Comparison of ENCODE assay signal across 8 cellular contexts in the genomic region with DNA sequence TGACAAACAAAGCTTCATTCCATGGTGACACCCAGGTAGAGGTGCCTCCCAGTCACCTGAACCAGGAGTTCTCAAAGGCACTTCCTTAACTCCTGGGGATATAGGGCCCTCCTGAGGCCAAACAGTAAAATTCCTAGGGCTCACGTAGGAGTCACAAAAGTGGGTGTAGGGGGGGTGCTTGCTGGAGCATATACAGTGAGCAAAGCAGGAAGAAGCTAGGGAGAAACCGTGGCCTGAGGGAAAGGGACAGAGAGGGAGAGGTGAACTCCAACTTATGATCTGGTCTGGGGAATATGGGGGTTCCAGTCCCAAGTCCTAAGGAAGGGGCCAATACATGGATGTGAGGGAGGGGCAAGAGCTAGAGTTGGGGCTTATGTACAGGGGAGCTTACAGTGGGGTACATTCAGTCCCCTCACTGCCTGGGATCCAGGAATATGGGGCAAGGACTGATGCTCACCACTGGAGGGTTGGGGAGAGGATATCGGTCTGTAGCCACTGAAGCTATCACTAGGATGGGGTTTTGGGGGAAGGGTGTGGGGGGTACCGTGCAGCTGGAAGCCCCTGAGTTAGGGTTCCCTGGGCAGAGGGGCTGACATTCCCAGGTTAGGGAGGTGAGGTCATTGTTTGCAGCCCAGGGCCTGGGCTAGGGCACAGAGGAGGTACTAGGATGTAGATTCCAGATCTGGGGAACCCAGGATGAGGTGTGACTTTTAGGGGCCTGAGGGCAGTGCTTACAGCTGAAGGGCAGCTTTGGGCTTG. TPM values are rescaled to one million over a fixed set of nuclear protein-coding genes. Genes with fewer than 3 reads are reported as not detected.
DNase-seq lines count a peak whose midpoint lies in the region; ATAC-seq and TF ChIP-seq lines count a peak whose summit lies in the region.

No MANE protein-coding gene starts in this region.

- no peaks in the 10 kb centered on the region for H3K9me2 ChIP-seq in PC-3 (replicated peaks; ENCODE audit: low read length)

- peak; percentile 2 for ATAC-seq in PC-3
- no peak for ATAC-seq in HG03520 (IDR thresholded peaks at IDR 0.05; ENCODE audit: unreplicated experiment)
- no peak for ATAC-seq in HG03457 (IDR thresholded peaks at IDR 0.05; ENCODE audit: unreplicated experiment)
- no peak for ATAC-seq in HG02973 (IDR thresholded peaks at IDR 0.05; ENCODE audit: unreplicated experiment)
- no peak for ATAC-seq in GM21526 (IDR thresholded peaks at IDR 0.05; ENCODE audit: low FRiP score, unreplicated experiment)

- intact Hi-C loops in PC-3 (cut with micrococcal nuclease), result loop anchor here (2.0 kb wide), 1 partner anchor 14 kb away; no protein-coding TSS in a partner anchor

- BruUV-seq in PC-3 (replicated peaks; lab: Mats Ljungman, UMichigan), result TSS peak; percentile 43

- H3K36me3 ChIP-seq in GM06990 (ENCODE audit: control insufficient read depth, insufficient read depth, low read length) (peaks cover 5% of the 10 kb centered on the region), PC-3 (ENCODE audit: low read depth, low read length) (peaks cover 12% of the 10 kb centered on the region; the same call in 1 of the 2 replicates), esophagus (ENCODE audit: control insufficient read depth in 2 of 2, insufficient read depth in 2 of 2, low read length in 1 of 2) (peaks cover 6 to 9% of the 10 kb centered on the region in 2 donors)

- H3K79me2 ChIP-seq in PC-3 (ENCODE audit: low read length), result peaks cover 59% of the 10 kb centered on the region

- H3K4me3 ChIP-seq in GM06990 (replicated peaks; ENCODE audit: low read depth, low read length) (peak overlapping the region; percentile 91), PC-3 (ENCODE audit: low read length) (peak overlapping the region; percentile 76), esophagus (ENCODE audit: low read depth in 1 of 2, low read length in 2 of 2) (peak overlapping the region; percentile 72 to 86)

- CTCF ChIA-PET in PC-3 (lab: Charles Lee), result interaction anchor here (0.6 to 1.2 kb wide), 4 partner anchors 31 to 153 kb away, joined by 3 to 12 read pairs (median 3); no protein-coding TSS in a partner anchor

- H3K9ac ChIP-seq in PC-3 (ENCODE audit: low read length), result peak overlapping the region; percentile 93

- peak overlapping the region; percentile 84 for H3K4me3 Mint-ChIP-seq in progenitor cell of endocrine pancreas (ENCODE audit: low read depth)

- no peaks in the 10 kb centered on the region for H4K20me1 ChIP-seq in PC-3 (ENCODE audit: low read length)

- no peaks in the 10 kb centered on the region for H3K9me3 ChIP-seq in PC-3 (ENCODE audit: low read length)
- no peaks in the 10 kb centered on the region for H3K9me3 ChIP-seq in esophagus (ENCODE audit: control insufficient read depth in 2 of 2, insufficient read depth in 1 of 2, low read depth in 1 of 2, low read length in 1 of 2)

- H3K27me3 ChIP-seq in GM06990 (replicated peaks; ENCODE audit: control insufficient read depth, insufficient read depth, low read length) (no peaks in the 10 kb centered on the region), PC-3 (ENCODE audit: low read length) (no peaks in the 10 kb centered on the region), esophagus (ENCODE audit: control insufficient read depth in 1 of 2, insufficient read depth in 2 of 2, low read length in 2 of 2) (no peaks in the 10 kb centered on the region)

- no peak for DNase-seq in GM06990 (ENCODE audit: extremely low read depth, insufficient read length)
- DNase-seq in PC-3, result peak; percentile 65
- DNase-seq in progenitor cell of endocrine pancreas (ENCODE audit: low spot score, unreplicated experiment), result no peak

- H2AFZ ChIP-seq in PC-3 (ENCODE audit: low read length), result peak overlapping the region; percentile 76; the same call in 1 of the 2 replicates

- peaks cover 4% of the 10 kb centered on the region for H3K27me3 Mint-ChIP-seq in progenitor cell of endocrine pancreas

- H3K4me1 ChIP-seq in PC-3 (ENCODE audit: insufficient read depth, low read length), result peaks cover 48% of the 10 kb centered on the region
- peaks cover 17 to 36% of the 10 kb centered on the region in 2 donors for H3K4me1 ChIP-seq in esophagus (ENCODE audit: control insufficient read depth in 2 of 2, insufficient read depth in 2 of 2, low read length in 1 of 2)

- TF ChIP-seq CTCF in GM06990 (IDR thresholded peaks at IDR 0.05; ENCODE audit: insufficient read depth, low read length, poor library complexity, severe bottlenecking) (no peak), PC-3 (conservative IDR thresholded peaks at IDR 0.05; ENCODE audit: low read depth, low read length) (peak; percentile 64), progenitor cell of endocrine pancreas (IDR thresholded peaks at IDR 0.05; ENCODE audit: unreplicated experiment) (no peak)

- 10 to 14% methylated on average over 4 of the region's 4 CpGs for WGBS in esophagus, 2 donors

- H3K9me3 Mint-ChIP-seq in progenitor cell of endocrine pancreas (ENCODE audit: low read depth), result no peaks in the 10 kb centered on the region

- H3F3A ChIP-seq in PC-3 (ENCODE audit: low read length, unreplicated experiment), result no peaks in the 10 kb centered on the region

- H3K27ac Mint-ChIP-seq in progenitor cell of endocrine pancreas, result peak overlapping the region; percentile 90

- peak overlapping the region; percentile 31; the same call in 1 of the 2 replicates for H3K27ac ChIP-seq in PC-3 (ENCODE audit: low read length)
- H3K27ac ChIP-seq in esophagus (ENCODE audit: low read depth in 2 of 2, low read length in 1 of 2), result peak overlapping the region; percentile 95 to 96

- POLR2A ChIA-PET in PC-3 (lab: Charles Lee; ENCODE audit: unreplicated experiment), result interaction anchor here (0.7 to 1.8 kb wide), 2 partner anchors 13 to 60 kb away, joined by 6 to 12 read pairs; no protein-coding TSS in a partner anchor

- H3K36me3 Mint-ChIP-seq in progenitor cell of endocrine pancreas (ENCODE audit: insufficient read depth), result peaks cover 10% of the 10 kb centered on the region

- peak overlapping the region; percentile 96 for H3K4me2 ChIP-seq in PC-3 (ENCODE audit: low read length)

- peaks cover 31% of the 10 kb centered on the region for H3K4me1 Mint-ChIP-seq in progenitor cell of endocrine pancreas (ENCODE audit: low read depth)

RNA-seq across cellular contexts. Expression of gene PEDS1, which starts 0.9 kb away (rescaled TPM):
- 53.8 and 59.1 TPM in 2 replicates for total RNA-seq in PC-3 (2014; rRNA removed)
- 10 to 100 TPM; 31.5 to 56.2 TPM for polyA plus RNA-seq in esophagus
- 26.0 and 31.0 TPM in 2 replicates for total RNA-seq in progenitor cell of endocrine pancreas

RNA-seq across cellular contexts. Expression of gene CEBPB, which starts 38.1 kb away (rescaled TPM):
- 103 and 122 TPM in 2 replicates for total RNA-seq in PC-3 (2014; rRNA removed)
- 10 to 100 TPM in 1 of 2 donors, 1 to 10 TPM in 1; 6.9 to 19.6 TPM for polyA plus RNA-seq in esophagus
- total RNA-seq in progenitor cell of endocrine pancreas, result 19.6 and 21.3 TPM in 2 replicates

RNA-seq across cellular contexts. Expression of gene UBE2V1, which starts 39.6 kb away (rescaled TPM):
- total RNA-seq in PC-3 (2014; rRNA removed) (118 and 119 TPM in 2 replicates), progenitor cell of endocrine pancreas (150 and 157 TPM in 2 replicates)
- 10 to 100 TPM; 57.4 to 73.1 TPM for polyA plus RNA-seq in esophagus
